In the genomic region with DNA sequence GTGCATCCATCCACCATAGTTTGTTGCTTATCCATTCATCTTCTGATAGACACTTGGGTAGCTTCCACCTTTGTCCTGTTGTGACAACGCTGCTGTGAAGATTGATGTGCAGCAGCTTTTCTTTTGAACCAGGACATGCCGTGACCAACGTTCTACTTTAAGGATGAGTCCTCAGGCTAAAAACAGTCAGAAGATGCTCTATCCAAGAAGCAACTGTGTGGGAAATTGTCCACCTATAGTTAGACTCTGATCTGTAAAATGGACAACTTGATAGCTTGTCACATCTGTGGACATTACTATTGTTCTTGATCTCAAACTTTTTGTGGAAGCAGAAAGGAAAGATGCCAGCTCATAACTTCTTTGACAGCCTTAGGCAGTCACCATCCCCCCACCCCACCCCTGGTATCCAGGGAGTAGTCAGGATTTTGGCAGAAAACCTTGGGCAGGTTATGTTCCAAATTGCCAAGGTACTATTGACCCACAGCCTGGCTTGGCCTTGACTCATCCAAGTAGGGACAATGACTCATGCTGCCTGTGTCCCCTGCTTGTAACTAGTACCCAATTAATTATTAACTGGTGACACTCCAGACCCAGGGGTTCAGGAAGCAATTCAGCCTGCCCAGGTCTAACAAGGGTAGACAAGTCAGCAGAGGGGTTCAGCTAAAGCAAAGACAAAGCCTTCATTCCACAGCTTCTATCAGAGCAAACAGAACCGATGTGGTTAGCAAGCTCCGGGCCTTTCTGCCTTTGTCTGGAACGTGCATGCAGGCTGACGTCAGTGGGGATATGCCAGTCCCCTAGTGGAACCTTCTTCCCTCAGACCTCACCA, we compare ENCODE assay signal across 1 cellular context.
TF ChIP-seq lines count a peak whose summit lies in the region.

No MANE protein-coding gene starts in this region.

TF ChIP-seq in GM23338, 12 proteins besides CTCF, POLR2A, EP300 and RAD21 (continued from another document):
- TF ChIP-seq ZNF462 (CRISPR knock-in tag; IDR thresholded peaks at IDR 0.05): no peak
- TF ChIP-seq NANOG (IDR thresholded peaks at IDR 0.05; ENCODE audit: borderline replicate concordance): no peak
- TF ChIP-seq STAT1 (IDR thresholded peaks at IDR 0.05; ENCODE audit: unreplicated experiment): no peak
- TF ChIP-seq EZH2phosphoT487 (IDR thresholded peaks at IDR 0.05; ENCODE audit: unreplicated experiment): no peak
- TF ChIP-seq EZH2 (IDR thresholded peaks at IDR 0.05; ENCODE audit: low read depth, unreplicated experiment): no peak
- TF ChIP-seq, protein P1, sequence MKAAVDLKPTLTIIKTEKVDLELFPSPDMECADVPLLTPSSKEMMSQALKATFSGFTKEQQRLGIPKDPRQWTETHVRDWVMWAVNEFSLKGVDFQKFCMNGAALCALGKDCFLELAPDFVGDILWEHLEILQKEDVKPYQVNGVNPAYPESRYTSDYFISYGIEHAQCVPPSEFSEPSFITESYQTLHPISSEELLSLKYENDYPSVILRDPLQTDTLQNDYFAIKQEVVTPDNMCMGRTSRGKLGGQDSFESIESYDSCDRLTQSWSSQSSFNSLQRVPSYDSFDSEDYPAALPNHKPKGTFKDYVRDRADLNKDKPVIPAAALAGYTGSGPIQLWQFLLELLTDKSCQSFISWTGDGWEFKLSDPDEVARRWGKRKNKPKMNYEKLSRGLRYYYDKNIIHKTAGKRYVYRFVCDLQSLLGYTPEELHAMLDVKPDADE (IDR thresholded peaks at IDR 0.05): no peak
